In genomic region chr1:58932820-58933598, GRCh38 we compare ENCODE assay signal across 8 cellular contexts.
DNase-seq lines count a peak whose midpoint lies in the region; ATAC-seq and TF ChIP-seq lines count a peak whose summit lies in the region.

No MANE protein-coding gene starts in this region.

- no peaks in the 10 kb centered on the region for H3K9me3 ChIP-seq in Panc1 (ENCODE audit: control insufficient read depth, insufficient read depth, low read depth, low read length)
- H3K9me3 ChIP-seq in fibroblast of lung (ENCODE audit: control insufficient read depth, insufficient read depth, low read depth, low read length), result no peaks in the 10 kb centered on the region
- H3K9me3 ChIP-seq in gastrocnemius medialis, result no peaks in the 10 kb centered on the region

- intact Hi-C loops in Panc1 (cut with micrococcal nuclease; ENCODE audit: unreplicated experiment) (no loop called here), gastrocnemius medialis (cut with DNase I; ENCODE audit: low total_unique reads) (no loop called here)

- no peaks in the 10 kb centered on the region for H3K79me2 ChIP-seq in fibroblast of lung (ENCODE audit: control insufficient read depth, insufficient read depth, low read length)

- ATAC-seq in Panc1 (peak; percentile 90), gastrocnemius medialis (peak; percentile 77 to 91), HG02623 (IDR thresholded peaks at IDR 0.05; ENCODE audit: unreplicated experiment) (no peak), HG02852 (IDR thresholded peaks at IDR 0.05; ENCODE audit: unreplicated experiment) (no peak), HG02970 (IDR thresholded peaks at IDR 0.05; ENCODE audit: low FRiP score, unreplicated experiment) (no peak)

- POLR2A ChIA-PET in Panc1 (lab: Charles Lee), result no interaction called here

- no peak overlapping the region for H3K4me2 ChIP-seq in fibroblast of lung (ENCODE audit: extremely low read depth, insufficient read depth, low read length)

- DNase-seq in HK-2 (ENCODE audit: unreplicated experiment) (peak; percentile 82), Panc1 (ENCODE audit: low read depth, low spot score) (peak; percentile 71), fibroblast of lung (ENCODE audit: low read depth in 2 of 2) (peak; percentile 85 to 88), gastrocnemius medialis (peak; percentile 33 to 59), middle frontal gyrus (ENCODE audit: extremely low spot score, low spot score) (no peak)

- H3K27me3 ChIP-seq in Panc1 (ENCODE audit: control insufficient read depth, insufficient read depth, low read length) (no peaks in the 10 kb centered on the region), fibroblast of lung (ENCODE audit: control insufficient read depth, insufficient read depth, low read length) (no peaks in the 10 kb centered on the region), gastrocnemius medialis (no peaks in the 10 kb centered on the region)

- no peak overlapping the region for H3K9ac ChIP-seq in fibroblast of lung (ENCODE audit: insufficient read depth, low read length)

- in situ Hi-C loops in Panc1 (cut with HindIII; ENCODE audit: low pct_unique_long_range_greater_than_20kb, low sequenced_read_pairs), result no loop called here
- in situ Hi-C loops in gastrocnemius medialis (cut with MboI; ENCODE audit: low sequenced_read_pairs in 4 of 4), result no loop called here

- H3K4me1 ChIP-seq in Panc1 (ENCODE audit: control insufficient read depth, insufficient read depth, low read length) (peaks cover 3% of the 10 kb centered on the region; the same call in 1 of the 2 replicates), fibroblast of lung (ENCODE audit: control insufficient read depth, extremely low read depth, insufficient read depth, low read length) (peaks cover 10% of the 10 kb centered on the region), gastrocnemius medialis (peaks cover 0 to 14% of the 10 kb centered on the region in 2 donors)

- peak overlapping the region; percentile 42; the same call in 1 of the 2 replicates for H3K27ac ChIP-seq in Panc1 (ENCODE audit: low read length)
- peak overlapping the region; percentile 7 for H3K27ac ChIP-seq in fibroblast of lung (ENCODE audit: insufficient read depth, low read length)
- no peak overlapping the region for H3K27ac ChIP-seq in gastrocnemius medialis

- TF ChIP-seq POLR2A in gastrocnemius medialis (IDR thresholded peaks at IDR 0.05), result no peak

- TF ChIP-seq CTCF in Panc1 (IDR thresholded peaks at IDR 0.05) (no peak), fibroblast of lung (conservative IDR thresholded peaks at IDR 0.05 in 1 of 2, IDR thresholded peaks at IDR 0.05 in 1 of 2; ENCODE audit: low read depth in 1 of 2, low read length in 2 of 2) (no peak), gastrocnemius medialis (IDR thresholded peaks at IDR 0.05 in 4 of 5, conservative IDR thresholded peaks at IDR 0.05 in 1 of 5) (no peak)

- peak overlapping the region; percentile 38 for H2AFZ ChIP-seq in fibroblast of lung (ENCODE audit: low read length)

- no peaks in the 10 kb centered on the region for H3K36me3 ChIP-seq in Panc1 (ENCODE audit: control insufficient read depth, insufficient read depth, low read length)
- no peaks in the 10 kb centered on the region for H3K36me3 ChIP-seq in fibroblast of lung (ENCODE audit: control insufficient read depth, insufficient read depth, low read length)
- no peaks in the 10 kb centered on the region for H3K36me3 ChIP-seq in gastrocnemius medialis

- H3K4me3 ChIP-seq in Panc1 (ENCODE audit: low read depth in 2 of 2, low read length in 2 of 2) (no peak overlapping the region), fibroblast of lung (replicated peaks in 1 of 4; ENCODE audit: control extremely low read depth in 1 of 4, insufficient read depth in 1 of 4, low read depth in 3 of 4, low read length in 4 of 4) (no peak overlapping the region), gastrocnemius medialis (no peak overlapping the region)

- CTCF ChIA-PET in Panc1 (lab: Charles Lee), result no interaction called here

- no peaks in the 10 kb centered on the region for H4K20me1 ChIP-seq in fibroblast of lung (ENCODE audit: control insufficient read depth, extremely low read depth, insufficient read depth, low read length)

- BruUV-seq in Panc1 (replicated peaks; lab: Mats Ljungman, UMichigan), result no TSS peak

Comparison
In these comparisons a context has a peak if more than half of its experiments do, and no peak if none do; other contexts are left out.
1. ATAC-seq: peak in Panc1 (single experiment) and gastrocnemius medialis (2 of 2); none in HG02623 (single experiment), HG02852 (single experiment) and HG02970 (single experiment).
2. H3K27ac ChIP-seq: peak in Panc1 (single experiment) and fibroblast of lung (single experiment); none in gastrocnemius medialis (0 of 4).